ENCODE assay signal across 8 cellular contexts in the genomic region with DNA sequence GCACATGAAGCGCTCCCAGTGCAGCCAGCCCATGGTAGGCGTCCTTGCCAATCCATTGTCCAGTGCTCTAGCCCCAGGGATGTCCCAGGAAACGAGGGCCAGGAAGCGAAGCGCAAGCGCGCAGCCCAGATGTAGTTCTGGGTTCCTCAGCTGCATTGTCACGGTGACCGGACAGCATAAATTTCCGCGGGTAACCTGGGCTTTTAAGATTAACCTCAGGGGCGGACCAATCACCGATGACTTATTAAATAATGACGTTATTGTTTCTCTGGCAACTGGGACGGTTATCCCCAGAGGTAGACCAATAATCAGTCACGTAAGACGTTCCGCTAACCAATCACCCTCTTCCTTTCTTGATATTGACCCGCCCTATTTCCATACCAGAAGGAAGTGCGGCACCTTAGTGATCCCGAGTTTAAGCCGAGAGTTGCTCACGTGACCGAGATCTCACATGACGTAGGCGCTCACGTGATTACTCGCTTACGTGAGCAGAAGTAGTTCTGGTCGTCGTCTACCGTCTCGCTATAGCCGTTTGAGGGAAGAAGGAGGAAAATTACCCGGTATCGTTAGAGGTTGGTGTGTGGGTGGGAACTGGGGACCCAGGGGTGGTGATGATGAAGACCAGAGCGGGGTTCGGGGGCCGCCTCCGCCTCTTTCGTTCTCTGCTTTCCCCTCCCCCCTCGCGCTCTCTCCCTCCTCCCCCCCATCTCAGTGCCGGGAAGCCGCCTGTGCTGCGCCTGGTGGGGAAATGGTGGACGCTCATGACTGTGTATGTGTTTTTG. TPM values are rescaled to one million over a fixed set of nuclear protein-coding genes. Genes with fewer than 3 reads are reported as not detected.
DNase-seq lines count a peak whose midpoint lies in the region; ATAC-seq, FAIRE-seq and TF ChIP-seq lines count a peak whose summit lies in the region.

Gene GLA (minus strand): TSS at position 178 of the 782 bp plus-strand sequence. CDS start 22 bp downstream, at position 156.
Gene HNRNPH2 (plus strand): TSS at position 475 of the 782 bp plus-strand sequence. CDS start 3,767 bp downstream, outside the sequence.

- dilution Hi-C loops in keratinocyte (cut with MboI; ENCODE audit: extremely low pct_ligation_motif_present, low sequenced_read_pairs): no loop called here

- no peaks in the 10 kb centered on the region for H3K9me1 ChIP-seq in keratinocyte (ENCODE audit: control insufficient read depth, extremely low read depth, insufficient read depth, low read length)

- H2AFZ ChIP-seq in keratinocyte (ENCODE audit: control insufficient read depth, low read length): peak within 1 kb of the TSS; percentile 67

- peak; percentile 94 for FAIRE-seq in keratinocyte (lab: Jason Lieb, UNC)

- peak within 1 kb of the TSS; percentile 79 for H3K4me2 ChIP-seq in keratinocyte (ENCODE audit: control insufficient read depth, extremely low read depth, insufficient read depth, low read depth, low read length)

- ATAC-seq in GM19043 (IDR thresholded peaks at IDR 0.05; ENCODE audit: low read depth, unreplicated experiment) (peak; percentile 86), HG03432 (IDR thresholded peaks at IDR 0.05; ENCODE audit: unreplicated experiment) (peak; percentile 96)

- H3K36me3 ChIP-seq in keratinocyte (ENCODE audit: control insufficient read depth in 2 of 2, extremely low read depth in 1 of 2, insufficient read depth in 2 of 2, low read length in 2 of 2): no peaks in the 10 kb centered on the region

- H3K4me3 ChIP-seq in AG10803 (ENCODE audit: low read length) (peak within 1 kb of the TSS; percentile 82), keratinocyte (ENCODE audit: control insufficient read depth in 2 of 3, extremely low read depth in 1 of 3, insufficient read depth in 2 of 3, low read depth in 1 of 3, low read length in 3 of 3) (peak within 1 kb of the TSS; percentile 60 to 75 (median 71))

- H3K9me3 ChIP-seq in keratinocyte (ENCODE audit: control insufficient read depth, low read depth, low read length): no peaks in the 10 kb centered on the region

- H3K9ac ChIP-seq in keratinocyte (ENCODE audit: control insufficient read depth, extremely low read depth, insufficient read depth, low read length): peak within 1 kb of the TSS; percentile 89

- DNase-seq in AG10803 (ENCODE audit: low read depth) (peak; percentile 99), NCI-H510A (lab: John Stamatoyannopoulos, UW) (peak; percentile 85), cerebellum (ENCODE audit: low spot score) (peak; percentile 89), keratinocyte (ENCODE audit: low read depth, low spot score) (peak; percentile 90)
- DNase-seq in activated CD4-positive, alpha-beta T cell treated with anti-CD3 and anti-CD28 coated beads for 1 hour: peak; percentile 80
- DNase-seq in stimulated activated CD4-positive, alpha-beta T cell treated with anti-CD3 and anti-CD28 coated beads, Interleukin-15, amount 100 ng/mL, for 1 hour (ENCODE audit: low read depth in 1 of 2, low spot score in 1 of 2): peak; percentile 58 to 72

- TF ChIP-seq CTCF in AG10803 (conservative IDR thresholded peaks at IDR 0.05; ENCODE audit: low read length) (no peak; the same call in 1 of the 2 replicates), keratinocyte (optimal IDR thresholded peaks at IDR 0.05 in 1 of 3, IDR thresholded peaks at IDR 0.05 in 1 of 3, conservative IDR thresholded peaks at IDR 0.05 in 1 of 3; ENCODE audit: extremely low read depth in 1 of 3, insufficient read depth in 2 of 3, low read length in 3 of 3) (no peak)

- no peaks in the 10 kb centered on the region for H4K20me1 ChIP-seq in keratinocyte (ENCODE audit: control insufficient read depth, extremely low read depth, insufficient read depth, low read length)

- peaks cover 63% of the 10 kb centered on the region for H3K79me2 ChIP-seq in keratinocyte (ENCODE audit: control insufficient read depth, insufficient read depth, low read length)

- peaks cover 6% of the 10 kb centered on the region for H3K4me1 ChIP-seq in keratinocyte (ENCODE audit: control insufficient read depth, extremely low read depth, insufficient read depth, low read length)

- H3K27me3 ChIP-seq in keratinocyte (ENCODE audit: control insufficient read depth, extremely low read depth, insufficient read depth, low read length): no peaks in the 10 kb centered on the region

- H3K27ac ChIP-seq in keratinocyte (ENCODE audit: control insufficient read depth, insufficient read depth, low read length): peak within 1 kb of the TSS; percentile 96

RNA-seq across cellular contexts. Expression of gene GLA, which starts in this region (rescaled TPM):
- total RNA-seq in cerebellum: 15.7 TPM
- 38.3 to 62.1 TPM (median 59.3 TPM) in 3 replicates for polyA plus RNA-seq in keratinocyte
- 27.0 TPM for polyA plus RNA-seq in keratinocyte (2011; ENCODE audit: low read depth)
- 26.5 and 34.9 TPM in 2 replicates for polyA plus RNA-seq in keratinocyte (2011; cell fraction: cytosol; rRNA removed)
- polyA plus RNA-seq in keratinocyte (2011; cell fraction: nucleus; rRNA removed): 93.3 and 105 TPM in 2 replicates
- polyA plus RNA-seq in keratinocyte (2012; ENCODE audit: low replicate concordance): 33.5 and 36.1 TPM in 2 replicates
- 17.5 to 28.6 TPM (median 27.8 TPM) in 3 replicates for polyA minus RNA-seq in keratinocyte
- 16.9 TPM for polyA minus RNA-seq in keratinocyte (2011; cell fraction: cytosol; rRNA and poly(A)+ RNA removed)
- polyA minus RNA-seq in keratinocyte (2011; cell fraction: nucleus; rRNA and poly(A)+ RNA removed): 24.1 and 42.8 TPM in 2 replicates

RNA-seq across cellular contexts. Expression of gene HNRNPH2, which starts in this region (rescaled TPM):
- 46.5 TPM for total RNA-seq in cerebellum
- polyA plus RNA-seq in keratinocyte: 47.9 to 73.2 TPM (median 48.4 TPM) in 3 replicates
- 65.5 TPM for polyA plus RNA-seq in keratinocyte (2011; ENCODE audit: low read depth)
- polyA plus RNA-seq in keratinocyte (2011; cell fraction: cytosol; rRNA removed): 34.2 and 46.6 TPM in 2 replicates
- 56.6 and 73.3 TPM in 2 replicates for polyA plus RNA-seq in keratinocyte (2011; cell fraction: nucleus; rRNA removed)
- polyA plus RNA-seq in keratinocyte (2012; ENCODE audit: low replicate concordance): 70.2 and 71.6 TPM in 2 replicates
- polyA minus RNA-seq in keratinocyte: 7.2 to 40.6 TPM (median 24.9 TPM) in 3 replicates
- polyA minus RNA-seq in keratinocyte (2011; cell fraction: cytosol; rRNA and poly(A)+ RNA removed): 13.2 TPM
- polyA minus RNA-seq in keratinocyte (2011; cell fraction: nucleus; rRNA and poly(A)+ RNA removed): 19.7 and 39.2 TPM in 2 replicates

Comparison
In these comparisons a context has a peak if more than half of its experiments do, and no peak if none do; other contexts are left out.
1. Peak in every context shown above with its lines: DNase-seq, ATAC-seq, H3K4me3 ChIP-seq and H3K27ac ChIP-seq.